22 cellular contexts compared by ENCODE assay signal in genomic region chr7:44823266-44823781, GRCh38. TPM values are rescaled to one million over a fixed set of nuclear protein-coding genes. Genes with fewer than 3 reads are reported as not detected.
DNase-seq lines count a peak whose midpoint lies in the region; ATAC-seq, FAIRE-seq and TF ChIP-seq lines count a peak whose summit lies in the region.
"Had no signal": no experiment of that assay in that cellular context is flagged by ENCODE, and none has a peak within 500 bp of the region (broad histone marks: within the 10 kb centered on the region; RNA-seq: fewer than 3 reads in every experiment).

No MANE protein-coding gene starts in this region.

- H3K9me3 Mint-ChIP-seq in CD8-positive, alpha-beta memory T cell = no peaks in the 10 kb centered on the region
- H3K9me3 Mint-ChIP-seq in activated naive CD8-positive, alpha-beta T cell (ENCODE audit: low read depth) = no peaks in the 10 kb centered on the region
- no peaks in the 10 kb centered on the region for H3K9me3 Mint-ChIP-seq in memory B cell

- 87% methylated on average over 5 of the region's 5 CpGs for WGBS in A549 (ENCODE audit: missing lambda C conversion rate)
- WGBS in upper lobe of left lung, 2 donors = 68 to 72% methylated on average over 5 of the region's 5 CpGs

- H3K4me3 ChIP-seq in A549 (no peak overlapping the region), upper lobe of left lung (no peak overlapping the region)
- no peak overlapping the region for H3K4me3 ChIP-seq in CD8-positive, alpha-beta memory T cell (ENCODE audit: low read length)
- H3K4me3 ChIP-seq: body of pancreas, dorsolateral prefrontal cortex, heart left ventricle, SJCRH30, thoracic aorta had no signal

- ATAC-seq in A549 (peak; percentile 17 to 27; a peak in 2 of 6 replicates), memory B cell (ENCODE audit: low read depth) (no peak), upper lobe of left lung (ENCODE audit: low FRiP score in 2 of 2) (no peak)
- ATAC-seq: body of pancreas, heart left ventricle had no signal

- POLR2A ChIA-PET in A549 (lab: Yijun Ruan, JAX) = no interaction called here
- POLR2A ChIA-PET in CD8-positive, alpha-beta memory T cell (lab: Charles Lee) = interaction anchor here (0.6 kb wide), 1 partner anchor 14 kb away, joined by 3 read pairs; no protein-coding TSS in a partner anchor

- no peak for TF ChIP-seq EP300 in A549 (IDR thresholded peaks at IDR 0.05)
- TF ChIP-seq EP300 in upper lobe of left lung (IDR thresholded peaks at IDR 0.05) = no peak

- peaks cover 9 to 16% (median 11%) of the 10 kb centered on the region in 3 donors for H3K4me1 Mint-ChIP-seq in CD8-positive, alpha-beta memory T cell
- peaks cover 4% of the 10 kb centered on the region for H3K4me1 Mint-ChIP-seq in activated naive CD8-positive, alpha-beta T cell (ENCODE audit: low read depth)
- peaks cover 6% of the 10 kb centered on the region for H3K4me1 Mint-ChIP-seq in memory B cell

- TF ChIP-seq POLR2A in A549 (IDR thresholded peaks at IDR 0.05; ENCODE audit: low read length) = no peak
- TF ChIP-seq POLR2A in upper lobe of left lung (IDR thresholded peaks at IDR 0.05) = no peak

- TF ChIP-seq RAD21 in A549 (conservative IDR thresholded peaks at IDR 0.05 in 1 of 2, IDR thresholded peaks at IDR 0.05 in 1 of 2) = no peak

- H3K27me3 Mint-ChIP-seq in CD8-positive, alpha-beta memory T cell = no peaks in the 10 kb centered on the region
- H3K27me3 Mint-ChIP-seq in activated naive CD8-positive, alpha-beta T cell = no peaks in the 10 kb centered on the region
- H3K27me3 Mint-ChIP-seq in memory B cell = no peaks in the 10 kb centered on the region

- H3K4me1 ChIP-seq in A549 = no peaks in the 10 kb centered on the region
- H3K4me1 ChIP-seq in CD8-positive, alpha-beta memory T cell (ENCODE audit: insufficient read depth, low read length) = no peaks in the 10 kb centered on the region
- H3K4me1 ChIP-seq in upper lobe of left lung = peaks cover 0 to 10% (median 0%) of the 10 kb centered on the region in 4 donors
- H3K4me1 ChIP-seq: body of pancreas, SJCRH30 had no signal

- H3K9me3 ChIP-seq in A549 = no peaks in the 10 kb centered on the region
- no peaks in the 10 kb centered on the region for H3K9me3 ChIP-seq in CD8-positive, alpha-beta memory T cell (ENCODE audit: low read length)
- H3K9me3 ChIP-seq in upper lobe of left lung = no peaks in the 10 kb centered on the region
- H3K9me3 ChIP-seq: body of pancreas, heart left ventricle, SJCRH30, thoracic aorta had no signal

- CTCF ChIA-PET in A549 (lab: Yijun Ruan, JAX) = interaction anchor here (1.1 to 2.4 kb wide), 2 partner anchors 11 to 24 kb away, joined by 3 to 14 read pairs; partner anchors contain the start of gene H2AZ2
- CTCF ChIA-PET in CD8-positive, alpha-beta memory T cell (lab: Charles Lee) = interaction anchor here (0.8 kb wide), 1 partner anchor 12 kb away, joined by 3 read pairs; no protein-coding TSS in a partner anchor

- no peak overlapping the region for H3K4me3 Mint-ChIP-seq in CD8-positive, alpha-beta memory T cell
- H3K4me3 Mint-ChIP-seq in activated naive CD8-positive, alpha-beta T cell = no peak overlapping the region
- no peak overlapping the region for H3K4me3 Mint-ChIP-seq in memory B cell

- H3K27me3 ChIP-seq in CD8-positive, alpha-beta memory T cell (ENCODE audit: insufficient read depth, low read length, poor library complexity, severe bottlenecking) = no peaks in the 10 kb centered on the region
- no peaks in the 10 kb centered on the region for H3K27me3 ChIP-seq in upper lobe of left lung
- H3K27me3 ChIP-seq: body of pancreas, dorsolateral prefrontal cortex, heart left ventricle, SJCRH30 had no signal

- peak overlapping the region in 6 of 8 donors; percentile 13 to 88 (median 63) for H3K27ac Mint-ChIP-seq in CD8-positive, alpha-beta memory T cell
- H3K27ac Mint-ChIP-seq in activated naive CD8-positive, alpha-beta T cell = peak overlapping the region; percentile 17
- peak overlapping the region; percentile 28 for H3K27ac Mint-ChIP-seq in memory B cell

- H3K4me2 ChIP-seq in A549 = no peak overlapping the region

- no peak overlapping the region for H3K27ac ChIP-seq in A549
- H3K27ac ChIP-seq in CD8-positive, alpha-beta memory T cell (ENCODE audit: low read depth, low read length) = no peak overlapping the region
- no peak overlapping the region for H3K27ac ChIP-seq in upper lobe of left lung
- H3K27ac ChIP-seq: body of pancreas, heart left ventricle, SJCRH30, thoracic aorta had no signal

- TF ChIP-seq CTCF in A549 (IDR thresholded peaks at IDR 0.05) = no peak
- no peak for TF ChIP-seq CTCF in upper lobe of left lung (IDR thresholded peaks at IDR 0.05)

- peaks cover 2% of the 10 kb centered on the region for H3K36me3 ChIP-seq in CD8-positive, alpha-beta memory T cell (ENCODE audit: insufficient read depth, low read length)
- H3K36me3 ChIP-seq in upper lobe of left lung = peaks cover 0 to 19% (median 7%) of the 10 kb centered on the region in 4 donors

- no peak for DNase-seq in A549 (ENCODE audit: low read depth in 1 of 2, low spot score in 1 of 2)
- no peak for DNase-seq in CD8-positive, alpha-beta memory T cell
- no peak for DNase-seq in memory B cell (ENCODE audit: low spot score in 2 of 2)
- DNase-seq in HuH-7 (ENCODE audit: low spot score) = no peak
- DNase-seq in putamen (ENCODE audit: low spot score) = no peak
- DNase-seq in upper lobe of left lung = no peak
- DNase-seq in occipital lobe (lab: John Stamatoyannopoulos, UW) = no peak
- DNase-seq: activated gamma-delta T cell; body of pancreas; dorsolateral prefrontal cortex; HCEC 1CT; heart left ventricle; IMR-90; islet precursor cell; NCI-H1930; NCI-H510A treated with DMSO at 0.1 percent for 48 hours; nucleus accumbens; SJCRH30; stimulated activated CD4-positive, alpha-beta T cell treated with anti-CD3 and anti-CD28 coated beads, Interleukin-2, amount 100 ng/mL, for 24 hours had no signal

- FAIRE-seq in A549 (lab: Jason Lieb, UNC) = no peak
- FAIRE-seq: D721Med had no signal

- peaks cover 0 to 23% (median 2%) of the 10 kb centered on the region in 3 donors for H3K36me3 Mint-ChIP-seq in CD8-positive, alpha-beta memory T cell
- H3K36me3 Mint-ChIP-seq in activated naive CD8-positive, alpha-beta T cell = no peaks in the 10 kb centered on the region
- H3K36me3 Mint-ChIP-seq in memory B cell = peaks cover 4% of the 10 kb centered on the region

TF ChIP-seq in A549, 52 proteins besides CTCF, POLR2A, EP300 and RAD21:
- TF ChIP-seq EHMT2 (IDR thresholded peaks at IDR 0.05; ENCODE audit: low read depth) (no peak), MAX (IDR thresholded peaks at IDR 0.05) (no peak), EHF (CRISPR knock-in tag; IDR thresholded peaks at IDR 0.05) (no peak), POLR2AphosphoS2 (conservative IDR thresholded peaks at IDR 0.05; ENCODE audit: low read length) (no peak), TFCP2L1 (CRISPR knock-in tag; IDR thresholded peaks at IDR 0.05) (no peak), MYC (IDR thresholded peaks at IDR 0.05; ENCODE audit: borderline replicate concordance, low read length) (no peak), CHD2 (IDR thresholded peaks at IDR 0.05; ENCODE audit: low read length, partially characterized antibody) (no peak), CHD4 (IDR thresholded peaks at IDR 0.05; ENCODE audit: borderline replicate concordance) (no peak), USF2 (IDR thresholded peaks at IDR 0.05) (no peak), E2F6 (IDR thresholded peaks at IDR 0.05; ENCODE audit: borderline replicate concordance, low read depth) (no peak)

RNA-seq across cellular contexts. Expression of gene H2AZ2, which starts 24.6 kb away (rescaled TPM):
- polyA plus RNA-seq in A549 (2011; rRNA removed) = 239 and 262 TPM in 2 replicates
- 402 and 450 TPM in 2 replicates for polyA plus RNA-seq in A549 (2012; cell fraction: cytosol; rRNA removed)
- polyA plus RNA-seq in A549 (2012; cell fraction: nucleus; rRNA removed) = 123 and 134 TPM in 2 replicates
- 236 to 244 TPM (median 241 TPM) in 3 replicates for polyA plus RNA-seq in A549 (2017; fragmentation: RNase III; extraction: RNeasy Plus Mini Kit Qiagen cat#74134 plus additional on column Dnase treatment)
- 117 and 130 TPM in 2 replicates for polyA minus RNA-seq in A549 (2011; rRNA and poly(A)+ RNA removed)
- 100 to 1,000 TPM; 243 to 244 TPM for total RNA-seq in CD8-positive, alpha-beta memory T cell
- polyA plus RNA-seq in CD8-positive, alpha-beta memory T cell = 273 TPM
- 100 to 1,000 TPM in 4 of 6 donors, 10 to 100 TPM in 2; 46.1 to 151 (median 133) TPM for total RNA-seq in upper lobe of left lung
- total RNA-seq in occipital lobe = 246 TPM

RNA-seq across cellular contexts. Expression of gene PPIA, which starts 26.8 kb away (rescaled TPM):
- 5,366 and 6,016 TPM in 2 replicates for polyA plus RNA-seq in A549 (2011; rRNA removed)
- polyA plus RNA-seq in A549 (2012; cell fraction: cytosol; rRNA removed) = 6,087 and 6,712 TPM in 2 replicates
- 2,383 and 3,176 TPM in 2 replicates for polyA plus RNA-seq in A549 (2012; cell fraction: nucleus; rRNA removed)
- polyA plus RNA-seq in A549 (2017; fragmentation: RNase III; extraction: RNeasy Plus Mini Kit Qiagen cat#74134 plus additional on column Dnase treatment) = 6,452 to 7,028 TPM (median 6,488 TPM) in 3 replicates
- polyA minus RNA-seq in A549 (2011; rRNA and poly(A)+ RNA removed) = 753 and 870 TPM in 2 replicates
- total RNA-seq in CD8-positive, alpha-beta memory T cell = 1,000 to 10,000 TPM; 3,369 to 3,448 TPM
- polyA plus RNA-seq in CD8-positive, alpha-beta memory T cell = 3,693 TPM
- 1,000 to 10,000 TPM in 5 of 6 donors, 100 to 1,000 TPM in 1; 351 to 1,606 (median 1,253) TPM for total RNA-seq in upper lobe of left lung
- 882 TPM for total RNA-seq in occipital lobe

Comparison
In these comparisons a context has a peak if more than half of its experiments do, and no peak if none do; other contexts are left out.
1. ATAC-seq: peak in A549 (2 of 2); none in memory B cell (single experiment) and upper lobe of left lung (0 of 2).
2. Peak in every context shown above with its lines, with median percentiles within 50 percentile points of each other: H3K27ac Mint-ChIP-seq.